ENCODE assay signal across 8 cellular contexts in genomic region chr10:93199221-93199681, GRCh38.
A peak's percentile ranks its signal among the peaks of the same experiment; 100 is the strongest.
DNase-seq lines count a peak whose midpoint lies in the region; ATAC-seq, FAIRE-seq and TF ChIP-seq lines count a peak whose summit lies in the region.

No MANE protein-coding gene starts in this region.

- 0 to 2% methylated on average over 3 to 9 of the region's 9 CpGs for WGBS in gastroesophageal sphincter (ENCODE audit: low coverage in 1 of 2), 2 donors
- WGBS in pancreas, 2 donors: 3 to 4% methylated on average over 9 of the region's 9 CpGs

- H3K4me1 ChIP-seq in SJCRH30: no peaks in the 10 kb centered on the region
- peaks cover 0 to 18% (median 0%) of the 10 kb centered on the region in 3 donors for H3K4me1 ChIP-seq in gastroesophageal sphincter
- H3K4me1 ChIP-seq in pancreas: no peaks in the 10 kb centered on the region

- H3K4me3 ChIP-seq in GM12865 (ENCODE audit: low read depth, low read length) (no peak overlapping the region), SJCRH30 (peak overlapping the region; percentile 55), gastroesophageal sphincter (peak overlapping the region; percentile 30 to 44), pancreas (peak overlapping the region in 2 of 4 donors; percentile 23 to 39)

- no peak for TF ChIP-seq CTCF in GM12865 (IDR thresholded peaks at IDR 0.05; ENCODE audit: insufficient read depth, low read depth, low read length, missing control alignments)
- no peak for TF ChIP-seq CTCF in gastroesophageal sphincter (IDR thresholded peaks at IDR 0.05)
- no peak for TF ChIP-seq CTCF in pancreas (IDR thresholded peaks at IDR 0.05)

- no peak for FAIRE-seq in pancreas (lab: Jason Lieb, UNC)

- H3K27me3 ChIP-seq in SJCRH30 (no peaks in the 10 kb centered on the region), gastroesophageal sphincter (no peaks in the 10 kb centered on the region), pancreas (no peaks in the 10 kb centered on the region)

- intact Hi-C loops in pancreas (cut with DNase I): no loop called here

- peak; percentile 26 for DNase-seq in GM12865 (ENCODE audit: low read depth)
- DNase-seq in SJCRH30: peak; percentile 62 to 81
- peak in 3 of 6 donors; percentile 11 to 66 (median 18) for DNase-seq in pancreas
- DNase-seq in activated CD4-positive, alpha-beta T cell treated with anti-CD3 and anti-CD28 coated beads, Interleukin-2, amount 50 U/mL, for 4 hours: no peak

- TF ChIP-seq EP300 in gastroesophageal sphincter (IDR thresholded peaks at IDR 0.05): no peak

- ATAC-seq in gastroesophageal sphincter: peak; percentile 65
- peak; percentile 43 to 93 (median 86) for ATAC-seq in pancreas
- ATAC-seq in GM21723 (IDR thresholded peaks at IDR 0.05; ENCODE audit: unreplicated experiment): no peak
- ATAC-seq in GM21528 (IDR thresholded peaks at IDR 0.05; ENCODE audit: low FRiP score, unreplicated experiment): no peak
- ATAC-seq in GM21619 (IDR thresholded peaks at IDR 0.05; ENCODE audit: unreplicated experiment): no peak

- H3K36me3 ChIP-seq in SJCRH30 (no peaks in the 10 kb centered on the region), gastroesophageal sphincter (no peaks in the 10 kb centered on the region), pancreas (no peaks in the 10 kb centered on the region)

- TF ChIP-seq POLR2A in gastroesophageal sphincter (IDR thresholded peaks at IDR 0.05): no peak

- H3K9me3 ChIP-seq in SJCRH30 (replicated peaks): no peaks in the 10 kb centered on the region
- no peaks in the 10 kb centered on the region for H3K9me3 ChIP-seq in gastroesophageal sphincter
- H3K9me3 ChIP-seq in pancreas: no peaks in the 10 kb centered on the region

- H3K27ac ChIP-seq in SJCRH30 (peak overlapping the region; percentile 67), gastroesophageal sphincter (peak overlapping the region in 3 of 4 donors; percentile 20 to 48 (median 36)), pancreas (peak overlapping the region in 1 of 4 donors; percentile 18)

Comparison
In these comparisons a context has a peak if more than half of its experiments do, and no peak if none do; other contexts are left out.
1. DNase-seq: peak in GM12865 (single experiment) and SJCRH30 (2 of 2); none in activated CD4-positive, alpha-beta T cell treated with anti-CD3 and anti-CD28 coated beads, Interleukin-2, amount 50 U/mL, for 4 hours (0 of 2).
2. ATAC-seq: peak in gastroesophageal sphincter (single experiment) and pancreas (4 of 4); none in GM21723 (single experiment), GM21528 (single experiment) and GM21619 (single experiment).